26 cellular contexts compared by ENCODE assay signal in genomic region chr16:55057866-55058265, GRCh38.
"Had no signal": no experiment of that assay in that cellular context is flagged by ENCODE, and none has a peak within 500 bp of the region (broad histone marks: within the 10 kb centered on the region; RNA-seq: fewer than 3 reads in every experiment).

No MANE protein-coding gene starts in this region.

- DNase-seq: activated CD4-positive, alpha-beta T cell treated with anti-CD3 and anti-CD28 coated beads for 1 hour; activated CD4-positive, alpha-beta T cell treated with anti-CD3 and anti-CD28 coated beads for 4 hours; activated CD4-positive, alpha-beta T cell treated with anti-CD3 and anti-CD28 coated beads, Interleukin-2, amount 10 ng/mL, durations not matched to agents 7 days and 5 days; activated CD4-positive, alpha-beta T cell treated with anti-CD3 and anti-CD28 coated beads, Interleukin-2, amount 50 U/mL, for 48 hours; activated CD8-positive, alpha-beta memory T cell treated with anti-CD3 and anti-CD28 coated beads for 24 hours; activated CD8-positive, alpha-beta T cell treated with anti-CD3 and anti-CD28 coated beads for 36 hours; activated effector memory CD4-positive, alpha-beta T cell treated with Interleukin-2 at 50 U/mL for 16 hours; activated gamma-delta T cell treated with Interleukin-2 at 50 U/mL for 16 hours; activated naive CD4-positive, alpha-beta T cell treated with anti-CD3 and anti-CD28 coated beads, Interleukin-2, amount 50 U/mL, for 16 hours; activated naive CD4-positive, alpha-beta T cell treated with Interleukin-2 at 50 U/mL for 16 hours; activated T-cell treated with anti-CD3 and anti-CD28 coated beads, Interleukin-2, amount 50 U/mL, for 4 hours; amygdala; aorta; body of pancreas; central memory CD4-positive, alpha-beta T cell; cerebellar nuclear complex; colonic mucosa; effector memory CD4-positive, alpha-beta T cell; endodermal cell; foreskin fibroblast; gastrocnemius medialis; glutamatergic neuron; T-helper 2 cell had no signal

- H3K27ac ChIP-seq: body of pancreas, colonic mucosa, gastrocnemius medialis had no signal

- H3K4me1 Mint-ChIP-seq: activated T-helper 17 cell treated with anti-CD3 and anti-CD28 coated beads, Interleukin-2, amount 50 U/mL, for 72 hours had no signal

- H3K36me3 Mint-ChIP-seq: activated naive CD8-positive, alpha-beta T cell had no signal

- H3K4me3 ChIP-seq: body of pancreas, colonic mucosa, gastrocnemius medialis had no signal

- H3K36me3 ChIP-seq: colonic mucosa, gastrocnemius medialis had no signal

- H3K27ac Mint-ChIP-seq: activated CD4-positive, alpha-beta T cell treated with anti-CD3 and anti-CD28 coated beads, Interleukin-2, amount 10 ng/mL, durations not matched to agents 7 days and 5 days; activated CD8-positive, alpha-beta T cell treated with anti-CD3 and anti-CD28 coated beads for 36 hours; activated naive CD8-positive, alpha-beta T cell; activated T-helper 17 cell treated with anti-CD3 and anti-CD28 coated beads, Interleukin-2, amount 50 U/mL, for 72 hours; endodermal cell had no signal

- H3K4me1 ChIP-seq: gastrocnemius medialis had no signal

- ATAC-seq: activated CD8-positive, alpha-beta T cell treated with anti-CD3 and anti-CD28 coated beads for 36 hours; activated T-cell treated with anti-CD3 and anti-CD28 coated beads, Interleukin-2, amount 50 U/mL, for 4 hours; activated T-helper 17 cell treated with anti-CD3 and anti-CD28 coated beads, Interleukin-2, amount 50 U/mL, for 72 hours; body of pancreas; esophagus mucosa; gastrocnemius medialis had no signal

- H3K9me3 Mint-ChIP-seq: activated CD4-positive, alpha-beta T cell treated with anti-CD3 and anti-CD28 coated beads, Interleukin-2, amount 10 ng/mL, durations not matched to agents 7 days and 5 days; activated CD8-positive, alpha-beta T cell treated with anti-CD3 and anti-CD28 coated beads for 36 hours; activated T-helper 17 cell treated with anti-CD3 and anti-CD28 coated beads, Interleukin-2, amount 50 U/mL, for 72 hours had no signal

- H3K4me3 Mint-ChIP-seq: activated CD4-positive, alpha-beta T cell treated with anti-CD3 and anti-CD28 coated beads, Interleukin-2, amount 10 ng/mL, durations not matched to agents 7 days and 5 days; activated CD8-positive, alpha-beta T cell treated with anti-CD3 and anti-CD28 coated beads for 36 hours; activated naive CD8-positive, alpha-beta T cell; activated T-cell treated with anti-CD3 and anti-CD28 coated beads, Interleukin-2, amount 50 U/mL, for 4 hours; activated T-helper 17 cell treated with anti-CD3 and anti-CD28 coated beads, Interleukin-2, amount 50 U/mL, for 72 hours had no signal

- H3K9me3 ChIP-seq: body of pancreas, colonic mucosa, gastrocnemius medialis had no signal
